Comparison of ENCODE assay signal across 22 cellular contexts in genomic region chr14:29735459-29735858, GRCh38.
DNase-seq lines count a peak whose midpoint lies in the region; ATAC-seq and TF ChIP-seq lines count a peak whose summit lies in the region.
"Had no signal": no experiment of that assay in that cellular context is flagged by ENCODE, and none has a peak within 500 bp of the region (broad histone marks: within the 10 kb centered on the region; RNA-seq: fewer than 3 reads in every experiment).

No MANE protein-coding gene starts in this region.

- TF ChIP-seq POLR2A in sigmoid colon (IDR thresholded peaks at IDR 0.05): no peak

- POLR2A ChIA-PET in HEK293 (lab: Yijun Ruan, JAX): no interaction called here

- 89 to 90% methylated on average over 4 of the region's 4 CpGs for WGBS in sigmoid colon, 2 donors

- intact Hi-C loops in sigmoid colon (cut with DNase I): no loop called here

- H3K9me3 ChIP-seq in HEK293 (ENCODE audit: control insufficient read depth, insufficient read depth, low read depth, low read length) (no peaks in the 10 kb centered on the region), sigmoid colon (no peaks in the 10 kb centered on the region)
- H3K9me3 ChIP-seq: BLaER1 treated with 17β-estradiol and CSF1 and Interleukin-3, amounts not matched to agents 10 nM and 100 nM; HAP-1; Peyer's patch; SJCRH30 had no signal

- TF ChIP-seq CTCF in HEK293 (tag by site-specific recombination; IDR thresholded peaks at IDR 0.05) (no peak), sigmoid colon (IDR thresholded peaks at IDR 0.05) (no peak)

- no peak for ATAC-seq in activated CD4-positive, CD25-positive, alpha-beta regulatory T cell treated with anti-CD3 and anti-CD28 coated beads, Interleukin-2, amount 50 U/mL, for 24 hours
- ATAC-seq: CD8-positive, alpha-beta T cell; T-cell had no signal

- H3K4me3 ChIP-seq in HEK293 (ENCODE audit: low read depth, low read length) (no peak overlapping the region), sigmoid colon (no peak overlapping the region)
- H3K4me3 ChIP-seq: BLaER1 treated with 17β-estradiol and CSF1 and Interleukin-3, amounts not matched to agents 10 nM and 100 nM; HAP-1; Peyer's patch; SJCRH30 had no signal

- H3K36me3 ChIP-seq in HEK293 (ENCODE audit: control insufficient read depth in 2 of 2, insufficient read depth in 1 of 2, low read length in 2 of 2) (no peaks in the 10 kb centered on the region), sigmoid colon (no peaks in the 10 kb centered on the region)
- H3K36me3 ChIP-seq: BLaER1 treated with 17β-estradiol and CSF1 and Interleukin-3, amounts not matched to agents 10 nM and 100 nM; HAP-1; Peyer's patch; SJCRH30 had no signal

- H3K27ac ChIP-seq in HEK293 (ENCODE audit: extremely low read depth, low read depth, low read length) (peak overlapping the region; percentile 91; the same call in 1 of the 2 replicates), sigmoid colon (peak overlapping the region in 3 of 4 donors; percentile 65 to 74 (median 73))
- H3K27ac ChIP-seq: BLaER1 treated with 17β-estradiol and CSF1 and Interleukin-3, amounts not matched to agents 10 nM and 100 nM; HL-60; Peyer's patch; SJCRH30 had no signal

- CTCF ChIA-PET in HEK293 (lab: Yijun Ruan, JAX): interaction anchor here (1.1 kb wide), 1 partner anchor 129 kb away, joined by 3 read pairs; no protein-coding TSS in a partner anchor

- DNase-seq in NCI-H2107 (lab: John Stamatoyannopoulos, UW) (peak; percentile 51), fibroblast of gingiva (ENCODE audit: low read depth) (peak; percentile 21), sigmoid colon (no peak), DMS114 treated with DMSO at 0.1 percent for 48 hours (lab: John Stamatoyannopoulos, UW; ENCODE audit: unreplicated experiment) (no peak), EL (no peak)
- DNase-seq: ACHN; CD8-positive, alpha-beta T cell; KBM-7; MM.1S; NCI-H1092; NCI-H1436; NCI-H2081 treated with DMSO at 0.1 percent for 48 hours; NCI-H226; NCI-H524 treated with DMSO at 0.1 percent for 48 hours; Peyer's patch; SJCRH30; T-cell had no signal

- peaks cover 18% of the 10 kb centered on the region; the same call in 1 of the 2 replicates for H3K4me1 ChIP-seq in HEK293 (ENCODE audit: control insufficient read depth, insufficient read depth, low read length)
- peaks cover 0 to 41% (median 21%) of the 10 kb centered on the region in 4 donors for H3K4me1 ChIP-seq in sigmoid colon
- H3K4me1 ChIP-seq: BLaER1 treated with 17β-estradiol and CSF1 and Interleukin-3, amounts not matched to agents 10 nM and 100 nM; HAP-1; Peyer's patch had no signal

- TF ChIP-seq EP300 in sigmoid colon (IDR thresholded peaks at IDR 0.05): no peak

- H3K27me3 ChIP-seq in sigmoid colon: no peaks in the 10 kb centered on the region
- H3K27me3 ChIP-seq: BLaER1 treated with 17β-estradiol and CSF1 and Interleukin-3, amounts not matched to agents 10 nM and 100 nM; Peyer's patch; SJCRH30 had no signal

TF ChIP-seq in HEK293, 187 proteins besides CTCF, POLR2A, EP300 and RAD21 (continues in another document):
- no peak for TF ChIP-seq ZNF416 (tag by site-specific recombination; IDR thresholded peaks at IDR 0.05)
- no peak for TF ChIP-seq ZNF561 (tag by site-specific recombination; IDR thresholded peaks at IDR 0.05; ENCODE audit: borderline replicate concordance)
- TF ChIP-seq ZNF747 (tag by site-specific recombination; IDR thresholded peaks at IDR 0.05): no peak
- TF ChIP-seq KLF8 (tag by site-specific recombination; IDR thresholded peaks at IDR 0.05): no peak
- 0 out of 2 replicates have a peak, but pooled peaks have one; percentile 39 for TF ChIP-seq SP7 (tag by site-specific recombination; IDR thresholded peaks at IDR 0.05)
- no peak for TF ChIP-seq ZNF239 (tag by site-specific recombination; IDR thresholded peaks at IDR 0.05)
- no peak for TF ChIP-seq ZNF175 (tag by site-specific recombination; IDR thresholded peaks at IDR 0.05)
- peak; percentile 35; the same call in 1 of the 2 replicates for TF ChIP-seq ZNF629 (tag by site-specific recombination; IDR thresholded peaks at IDR 0.05)
- no peak for TF ChIP-seq REPIN1 (tag by site-specific recombination; IDR thresholded peaks at IDR 0.05; ENCODE audit: low read depth)
- no peak for TF ChIP-seq ZNF148 (tag by site-specific recombination; IDR thresholded peaks at IDR 0.05; ENCODE audit: borderline replicate concordance)
- TF ChIP-seq ZNF302 (tag by site-specific recombination; IDR thresholded peaks at IDR 0.05; ENCODE audit: low read depth): no peak
- TF ChIP-seq SCRT1 (tag by site-specific recombination; IDR thresholded peaks at IDR 0.05; ENCODE audit: borderline replicate concordance): no peak
- TF ChIP-seq, protein P1, sequence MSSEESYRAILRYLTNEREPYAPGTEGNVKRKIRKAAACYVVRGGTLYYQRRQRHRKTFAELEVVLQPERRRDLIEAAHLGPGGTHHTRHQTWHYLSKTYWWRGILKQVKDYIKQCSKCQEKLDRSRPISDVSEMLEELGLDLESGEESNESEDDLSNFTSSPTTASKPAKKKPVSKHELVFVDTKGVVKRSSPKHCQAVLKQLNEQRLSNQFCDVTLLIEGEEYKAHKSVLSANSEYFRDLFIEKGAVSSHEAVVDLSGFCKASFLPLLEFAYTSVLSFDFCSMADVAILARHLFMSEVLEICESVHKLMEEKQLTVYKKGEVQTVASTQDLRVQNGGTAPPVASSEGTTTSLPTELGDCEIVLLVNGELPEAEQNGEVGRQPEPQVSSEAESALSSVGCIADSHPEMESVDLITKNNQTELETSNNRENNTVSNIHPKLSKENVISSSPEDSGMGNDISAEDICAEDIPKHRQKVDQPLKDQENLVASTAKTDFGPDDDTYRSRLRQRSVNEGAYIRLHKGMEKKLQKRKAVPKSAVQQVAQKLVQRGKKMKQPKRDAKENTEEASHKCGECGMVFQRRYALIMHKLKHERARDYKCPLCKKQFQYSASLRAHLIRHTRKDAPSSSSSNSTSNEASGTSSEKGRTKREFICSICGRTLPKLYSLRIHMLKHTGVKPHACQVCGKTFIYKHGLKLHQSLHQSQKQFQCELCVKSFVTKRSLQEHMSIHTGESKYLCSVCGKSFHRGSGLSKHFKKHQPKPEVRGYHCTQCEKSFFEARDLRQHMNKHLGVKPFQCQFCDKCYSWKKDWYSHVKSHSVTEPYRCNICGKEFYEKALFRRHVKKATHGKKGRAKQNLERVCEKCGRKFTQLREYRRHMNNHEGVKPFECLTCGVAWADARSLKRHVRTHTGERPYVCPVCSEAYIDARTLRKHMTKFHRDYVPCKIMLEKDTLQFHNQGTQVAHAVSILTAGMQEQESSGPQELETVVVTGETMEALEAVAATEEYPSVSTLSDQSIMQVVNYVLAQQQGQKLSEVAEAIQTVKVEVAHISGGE (tag by site-specific recombination; conservative IDR thresholded peaks at IDR 0.05; ENCODE audit: low read depth): no peak
- TF ChIP-seq PRDM10 (tag by site-specific recombination; IDR thresholded peaks at IDR 0.05): peak; percentile 54
- no peak for TF ChIP-seq ZNF341 (tag by site-specific recombination; IDR thresholded peaks at IDR 0.05; ENCODE audit: low read depth)

Comparison
In these comparisons a context has a peak if more than half of its experiments do, and no peak if none do; other contexts are left out.
1. DNase-seq: peak in NCI-H2107 (single experiment) and fibroblast of gingiva (single experiment); none in sigmoid colon (single experiment), DMS114 treated with DMSO at 0.1 percent for 48 hours (single experiment) and EL (single experiment).